15 cellular contexts compared by ENCODE assay signal in the genomic region with DNA sequence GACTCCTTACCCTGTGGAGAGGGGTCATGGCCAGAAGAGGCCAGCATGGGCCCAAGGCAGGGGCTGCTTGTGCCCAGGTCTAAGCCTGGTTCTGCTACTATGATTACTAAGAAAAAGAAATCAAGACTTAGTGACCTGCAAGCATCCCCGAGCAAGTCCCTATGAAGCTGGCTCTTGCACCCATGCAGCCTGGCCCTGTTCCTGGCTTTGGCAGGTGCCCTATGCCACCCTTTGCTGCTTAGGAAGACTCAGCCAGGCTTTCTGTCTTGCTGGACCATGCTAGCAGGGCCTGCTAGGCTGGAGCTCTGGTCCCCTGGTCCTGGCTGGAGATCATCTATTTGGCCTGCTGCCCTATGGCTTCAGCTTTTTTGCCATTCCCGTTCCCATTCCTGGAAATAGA.
DNase-seq lines count a peak whose midpoint lies in the region; ATAC-seq and TF ChIP-seq lines count a peak whose summit lies in the region.
"Had no signal": no experiment of that assay in that cellular context is flagged by ENCODE, and none has a peak within 500 bp of the region (broad histone marks: within the 10 kb centered on the region; RNA-seq: fewer than 3 reads in every experiment).

No MANE protein-coding gene starts in this region.

- peaks cover 17 to 35% (median 33%) of the 10 kb centered on the region in 4 donors for H3K4me1 ChIP-seq in esophagus muscularis mucosa
- H3K4me1 ChIP-seq: HAP-1 had no signal

- H3K27ac ChIP-seq in esophagus muscularis mucosa (replicated peaks in 1 of 4) = no peak overlapping the region
- H3K27ac ChIP-seq: GM23248 had no signal

- CTCF ChIA-PET in activated CD8-positive, alpha-beta T cell treated with anti-CD3 and anti-CD28 coated beads for 36 hours (lab: Charles Lee) = no interaction called here

- peak; percentile 57 for DNase-seq in cardiac septum (ENCODE audit: low spot score)
- no peak for DNase-seq in left ventricle myocardium superior
- peak; percentile 53 for DNase-seq in esophagus muscularis mucosa (ENCODE audit: extremely low spot score)
- DNase-seq in osteocyte (ENCODE audit: extremely low spot score, unreplicated experiment) = peak; percentile 66
- no peak for DNase-seq in activated CD8-positive, alpha-beta T cell treated with anti-CD3 and anti-CD28 coated beads for 36 hours
- DNase-seq: Calu3; CD8-positive, alpha-beta T cell; DMS53; DND-41; EL; GM23248 had no signal

- TF ChIP-seq EP300 in esophagus muscularis mucosa (IDR thresholded peaks at IDR 0.05) = no peak

- peaks cover 7% of the 10 kb centered on the region for H3K36me3 Mint-ChIP-seq in osteocyte (ENCODE audit: unreplicated experiment)
- H3K36me3 Mint-ChIP-seq in activated CD8-positive, alpha-beta T cell treated with anti-CD3 and anti-CD28 coated beads for 36 hours (ENCODE audit: low read depth) = no peaks in the 10 kb centered on the region

- 82% methylated on average over 2 of the region's 2 CpGs for WGBS in esophagus muscularis mucosa

- H3K9me3 Mint-ChIP-seq in osteocyte (ENCODE audit: unreplicated experiment) = no peaks in the 10 kb centered on the region
- H3K9me3 Mint-ChIP-seq in activated CD8-positive, alpha-beta T cell treated with anti-CD3 and anti-CD28 coated beads for 36 hours = no peaks in the 10 kb centered on the region
- H3K9me3 Mint-ChIP-seq: CD8-positive, alpha-beta T cell had no signal

- H3K27me3 Mint-ChIP-seq in osteocyte (ENCODE audit: unreplicated experiment) = no peaks in the 10 kb centered on the region
- H3K27me3 Mint-ChIP-seq in activated CD8-positive, alpha-beta T cell treated with anti-CD3 and anti-CD28 coated beads for 36 hours = no peaks in the 10 kb centered on the region
- H3K27me3 Mint-ChIP-seq: B cell had no signal

- H3K9me3 ChIP-seq in esophagus muscularis mucosa = no peaks in the 10 kb centered on the region
- H3K9me3 ChIP-seq: BLaER1 treated with 17β-estradiol and CSF1 and Interleukin-3, amounts not matched to agents 10 nM and 100 nM; HAP-1 had no signal

- H3K36me3 ChIP-seq in esophagus muscularis mucosa = peaks cover 0 to 44% (median 13%) of the 10 kb centered on the region in 4 donors
- H3K36me3 ChIP-seq: HAP-1 had no signal

- no peaks in the 10 kb centered on the region for H3K27me3 ChIP-seq in esophagus muscularis mucosa
- H3K27me3 ChIP-seq: BLaER1 treated with 17β-estradiol and CSF1 and Interleukin-3, amounts not matched to agents 10 nM and 100 nM had no signal

- intact Hi-C loops in cardiac septum (cut with DNase I) (no loop called here), left ventricle myocardium superior (cut with micrococcal nuclease) (no loop called here), esophagus muscularis mucosa (cut with DNase I) (no loop called here)
- intact Hi-C loops in activated CD8-positive, alpha-beta T cell treated with anti-CD3 and anti-CD28 coated beads for 36 hours (cut with micrococcal nuclease) = no loop called here

- H3K27ac Mint-ChIP-seq in osteocyte (ENCODE audit: unreplicated experiment) = no peak overlapping the region
- no peak overlapping the region for H3K27ac Mint-ChIP-seq in activated CD8-positive, alpha-beta T cell treated with anti-CD3 and anti-CD28 coated beads for 36 hours
- H3K27ac Mint-ChIP-seq: B cell; CD8-positive, alpha-beta T cell had no signal

- no peak overlapping the region for H3K4me3 Mint-ChIP-seq in osteocyte (ENCODE audit: unreplicated experiment)
- H3K4me3 Mint-ChIP-seq in activated CD8-positive, alpha-beta T cell treated with anti-CD3 and anti-CD28 coated beads for 36 hours = no peak overlapping the region
- H3K4me3 Mint-ChIP-seq: B cell; CD8-positive, alpha-beta T cell had no signal

- TF ChIP-seq CTCF in esophagus muscularis mucosa (IDR thresholded peaks at IDR 0.05) = no peak
- TF ChIP-seq CTCF in osteocyte (IDR thresholded peaks at IDR 0.05) = no peak
- TF ChIP-seq CTCF in activated CD8-positive, alpha-beta T cell treated with anti-CD3 and anti-CD28 coated beads for 36 hours (IDR thresholded peaks at IDR 0.05) = no peak

- POLR2A ChIA-PET in activated CD8-positive, alpha-beta T cell treated with anti-CD3 and anti-CD28 coated beads for 36 hours (lab: Charles Lee) = no interaction called here

- ATAC-seq in left ventricle myocardium superior (no peak), HG03520 (IDR thresholded peaks at IDR 0.05; ENCODE audit: unreplicated experiment) (no peak)
- ATAC-seq in activated CD8-positive, alpha-beta T cell treated with anti-CD3 and anti-CD28 coated beads for 36 hours = no peak
- ATAC-seq: CD8-positive, alpha-beta T cell had no signal

- peaks cover 10% of the 10 kb centered on the region for H3K4me1 Mint-ChIP-seq in osteocyte (ENCODE audit: unreplicated experiment)
- no peaks in the 10 kb centered on the region for H3K4me1 Mint-ChIP-seq in activated CD8-positive, alpha-beta T cell treated with anti-CD3 and anti-CD28 coated beads for 36 hours (ENCODE audit: low read depth)

- TF ChIP-seq POLR2A in esophagus muscularis mucosa (IDR thresholded peaks at IDR 0.05; ENCODE audit: low read depth) = no peak

- no peak overlapping the region for H3K4me3 ChIP-seq in esophagus muscularis mucosa
- H3K4me3 ChIP-seq: BLaER1 treated with 17β-estradiol and CSF1 and Interleukin-3, amounts not matched to agents 10 nM and 100 nM; GM23248; HAP-1 had no signal

Comparison
In these comparisons a context has a peak if more than half of its experiments do, and no peak if none do; other contexts are left out.
1. DNase-seq: peak in cardiac septum (single experiment), esophagus muscularis mucosa (single experiment) and osteocyte (single experiment); none in left ventricle myocardium superior (single experiment) and activated CD8-positive, alpha-beta T cell treated with anti-CD3 and anti-CD28 coated beads for 36 hours (single experiment).